In genomic region chr15:70486451-70487379, GRCh38 we compare ENCODE assay signal across 8 cellular contexts.
DNase-seq lines count a peak whose midpoint lies in the region; ATAC-seq and TF ChIP-seq lines count a peak whose summit lies in the region.

No MANE protein-coding gene starts in this region.

- H3K4me3 ChIP-seq in RWPE2 (ENCODE audit: severe bottlenecking) = no peak overlapping the region
- no peak overlapping the region for H3K4me3 ChIP-seq in astrocyte of the cerebellum (ENCODE audit: low read depth, low read length)

- H3K27ac ChIP-seq in RWPE2 (ENCODE audit: poor library complexity, severe bottlenecking) = no peak overlapping the region

- DNase-seq in RWPE2 (ENCODE audit: low spot score) (no peak), astrocyte of the cerebellum (ENCODE audit: low read depth) (peak; percentile 90), pons (ENCODE audit: low spot score) (peak; percentile 72), NCI-H187 treated with DMSO at 0.1 percent for 48 hours (lab: John Stamatoyannopoulos, UW) (no peak), NCI-H2029 (lab: John Stamatoyannopoulos, UW) (no peak), ecto neural progenitor cell (ENCODE audit: low spot score) (no peak)

- no peaks in the 10 kb centered on the region for H3K36me3 ChIP-seq in RWPE2 (ENCODE audit: low read depth)

- ATAC-seq in GM18873 (IDR thresholded peaks at IDR 0.05; ENCODE audit: low FRiP score, unreplicated experiment) = peak; percentile 47
- peak; percentile 59 for ATAC-seq in HG02970 (IDR thresholded peaks at IDR 0.05; ENCODE audit: low FRiP score, unreplicated experiment)
- peak; percentile 74 for ATAC-seq in RWPE2 (ENCODE audit: low read depth)

- TF ChIP-seq CTCF in RWPE2 (IDR thresholded peaks at IDR 0.05; ENCODE audit: poor library complexity, severe bottlenecking) = no peak
- TF ChIP-seq CTCF in astrocyte of the cerebellum (IDR thresholded peaks at IDR 0.05; ENCODE audit: low read depth, low read length, missing control alignments) = no peak

- in situ Hi-C loops in astrocyte of the cerebellum (cut with HindIII; ENCODE audit: low sequenced_read_pairs) = no loop called here

- H3K9me3 ChIP-seq in RWPE2 (ENCODE audit: severe bottlenecking) = no peaks in the 10 kb centered on the region

- peaks cover 9% of the 10 kb centered on the region for H3K4me1 ChIP-seq in RWPE2 (ENCODE audit: insufficient read depth, poor library complexity, severe bottlenecking)

- no peaks in the 10 kb centered on the region for H3K27me3 ChIP-seq in RWPE2 (ENCODE audit: insufficient read depth, poor library complexity, severe bottlenecking)

Comparison
In these comparisons a context has a peak if more than half of its experiments do, and no peak if none do; other contexts are left out.
1. DNase-seq: peak in astrocyte of the cerebellum (single experiment) and pons (single experiment); none in RWPE2 (single experiment), NCI-H187 treated with DMSO at 0.1 percent for 48 hours (single experiment), NCI-H2029 (single experiment) and ecto neural progenitor cell (single experiment).
2. Peak in every context shown above with its lines, with median percentiles within 50 percentile points of each other: ATAC-seq.